1 cellular context compared by ENCODE assay signal in genomic region chr11:117713676-117714075, GRCh38.
TF ChIP-seq lines count a peak whose summit lies in the region.

No MANE protein-coding gene starts in this region.

TF ChIP-seq in GM12878, 131 proteins besides CTCF, POLR2A, EP300 and RAD21 (continued from another document and continues in another):
- TF ChIP-seq PRDM15 (CRISPR knock-in tag; IDR thresholded peaks at IDR 0.05): no peak
- TF ChIP-seq CBFB (IDR thresholded peaks at IDR 0.05; ENCODE audit: low read depth): no peak
- TF ChIP-seq PKNOX1 (IDR thresholded peaks at IDR 0.05): no peak
- no peak for TF ChIP-seq STAT1 (conservative IDR thresholded peaks at IDR 0.05)
- no peak for TF ChIP-seq RUNX3 (IDR thresholded peaks at IDR 0.05; ENCODE audit: low read length)
- TF ChIP-seq IKZF1 (conservative IDR thresholded peaks at IDR 0.05): peak; percentile 57
- TF ChIP-seq MAX (IDR thresholded peaks at IDR 0.05; ENCODE audit: low read depth, low read length): no peak
- no peak for TF ChIP-seq TBL1XR1 (IDR thresholded peaks at IDR 0.05; ENCODE audit: low read depth, low read length)
- no peak for TF ChIP-seq KAT2A (conservative IDR thresholded peaks at IDR 0.05; ENCODE audit: control insufficient read depth, low read depth, low read length)
- TF ChIP-seq NR2F1 (conservative IDR thresholded peaks at IDR 0.05): 0 out of 2 replicates have a peak, but pooled peaks have one; percentile 5
- TF ChIP-seq ETV6 (conservative IDR thresholded peaks at IDR 0.05 in 1 of 2, IDR thresholded peaks at IDR 0.05 in 1 of 2; ENCODE audit: borderline replicate concordance in 1 of 2, low read depth in 1 of 2): no peak
- TF ChIP-seq ZNF24 (IDR thresholded peaks at IDR 0.05): no peak
- TF ChIP-seq GATAD2B (conservative IDR thresholded peaks at IDR 0.05; ENCODE audit: low read depth): peak; percentile 58; the same call in 1 of the 2 replicates
- no peak for TF ChIP-seq E4F1 (IDR thresholded peaks at IDR 0.05; ENCODE audit: borderline replicate concordance, partially characterized antibody)
- TF ChIP-seq BHLHE40 (IDR thresholded peaks at IDR 0.05; ENCODE audit: borderline replicate concordance in 1 of 2, low read depth in 2 of 2, low read length in 1 of 2): peak in 1 of 2 experiments; percentile 34; a peak in 2 of 4 replicates
- TF ChIP-seq TCF12 (IDR thresholded peaks at IDR 0.05; ENCODE audit: low read depth, low read length): peak; percentile 77; the same call in 1 of the 2 replicates
- TF ChIP-seq BRCA1 (IDR thresholded peaks at IDR 0.05; ENCODE audit: low read depth, low read length): no peak
- no peak for TF ChIP-seq MTA3 (IDR thresholded peaks at IDR 0.05; ENCODE audit: borderline replicate concordance, low read length)
- TF ChIP-seq NR2C2 (IDR thresholded peaks at IDR 0.05; ENCODE audit: borderline replicate concordance, control insufficient read depth, insufficient read length, low read depth): no peak
- TF ChIP-seq NKRF (conservative IDR thresholded peaks at IDR 0.05): no peak
- TF ChIP-seq CUX1 (IDR thresholded peaks at IDR 0.05; ENCODE audit: insufficient replicate concordance, low read depth, low read length): no peak
- no peak for TF ChIP-seq BMI1 (IDR thresholded peaks at IDR 0.05; ENCODE audit: borderline replicate concordance)
- no peak for TF ChIP-seq ZZZ3 (IDR thresholded peaks at IDR 0.05; ENCODE audit: control insufficient read depth, insufficient read length, low read depth)
- TF ChIP-seq MTA2 (IDR thresholded peaks at IDR 0.05; ENCODE audit: low read depth): 0 out of 2 replicates have a peak, but pooled peaks have one; percentile 28
- no peak for TF ChIP-seq SPI1 (IDR thresholded peaks at IDR 0.05; ENCODE audit: borderline replicate concordance, insufficient read depth, low read depth, low read length)
- no peak for TF ChIP-seq HSF1 (IDR thresholded peaks at IDR 0.05; ENCODE audit: low read depth, low read length)
- no peak for TF ChIP-seq MEF2A (IDR thresholded peaks at IDR 0.05; ENCODE audit: insufficient read depth, low read depth, low read length)
- no peak for TF ChIP-seq RBBP5 (conservative IDR thresholded peaks at IDR 0.05)
- TF ChIP-seq BCLAF1 (IDR thresholded peaks at IDR 0.05): no peak
- TF ChIP-seq RELB (IDR thresholded peaks at IDR 0.05; ENCODE audit: low read depth): peak; percentile 69
- TF ChIP-seq NRF1 (conservative IDR thresholded peaks at IDR 0.05; ENCODE audit: low read depth, low read length): no peak
- TF ChIP-seq IKZF2 (IDR thresholded peaks at IDR 0.05): peak; percentile 9 to 11; a peak in 2 of 4 replicates
- no peak for TF ChIP-seq HDAC6 (IDR thresholded peaks at IDR 0.05; ENCODE audit: unreplicated experiment)
- TF ChIP-seq DPF2 (IDR thresholded peaks at IDR 0.05): peak; percentile 59; the same call in 1 of the 2 replicates
